In genomic region chr4:177367336-177367735, GRCh38 we compare ENCODE assay signal across 8 cellular contexts. TPM values are rescaled to one million over a fixed set of nuclear protein-coding genes. Genes with fewer than 3 reads are reported as not detected.
DNase-seq lines count a peak whose midpoint lies in the region; ATAC-seq and TF ChIP-seq lines count a peak whose summit lies in the region.

No MANE protein-coding gene starts in this region.

- TF ChIP-seq EP300 in ovary (IDR thresholded peaks at IDR 0.05): no peak

- no peak overlapping the region for H3K27ac ChIP-seq in ovary

- peak; percentile 59 for ATAC-seq in GM19395 (IDR thresholded peaks at IDR 0.05; ENCODE audit: unreplicated experiment)

- H3K36me3 ChIP-seq in NT2/D1 (ENCODE audit: insufficient read depth, insufficient read length, low read length): peaks cover 4% of the 10 kb centered on the region
- no peaks in the 10 kb centered on the region for H3K36me3 ChIP-seq in ovary

- no peak for TF ChIP-seq CTCF in ovary (IDR thresholded peaks at IDR 0.05)

- peak; percentile 31 to 34 for DNase-seq in AML-193 (lab: John Stamatoyannopoulos, UW)
- peak; percentile 1 for DNase-seq in NT2/D1 (ENCODE audit: low read depth, low spot score)
- peak; percentile 30 for DNase-seq in fibroblast of peridontal ligament (ENCODE audit: extremely low read depth)
- no peak for DNase-seq in activated CD8-positive, alpha-beta memory T cell treated with anti-CD3 and anti-CD28 coated beads for 24 hours
- no peak for DNase-seq in amniotic stem cell (lab: John Stamatoyannopoulos, UW)
- no peak for DNase-seq in ovary
- no peak for DNase-seq in hepatic stellate cell (ENCODE audit: low spot score)

- intact Hi-C loops in ovary (cut with DNase I): no loop called here

- H3K27me3 ChIP-seq in NT2/D1 (ENCODE audit: insufficient read depth, insufficient read length) (no peaks in the 10 kb centered on the region), ovary (no peaks in the 10 kb centered on the region)

- WGBS in ovary, 3 donors: 89 to 94% (median 93%) methylated on average over 3 of the region's 3 CpGs

- no peaks in the 10 kb centered on the region for H3K9me3 ChIP-seq in NT2/D1 (ENCODE audit: insufficient read depth, low read length)
- H3K9me3 ChIP-seq in ovary: no peaks in the 10 kb centered on the region

- H3K4me3 ChIP-seq in NT2/D1 (ENCODE audit: insufficient read length, low read depth) (no peak overlapping the region), ovary (no peak overlapping the region)

- no peaks in the 10 kb centered on the region for H3K4me1 ChIP-seq in NT2/D1 (ENCODE audit: insufficient read depth, insufficient read length)
- no peaks in the 10 kb centered on the region for H3K4me1 ChIP-seq in ovary (ENCODE audit: insufficient read depth)

- no peak overlapping the region for H3K9ac ChIP-seq in NT2/D1 (ENCODE audit: insufficient read length, low read depth)

- TF ChIP-seq POLR2A in ovary (IDR thresholded peaks at IDR 0.05): no peak

RNA-seq across cellular contexts. Expression of gene NEIL3, which starts 57.7 kb away (rescaled TPM):
- under 1 TPM in 4 of 7 donors, not detected in 3; 0.12 to 0.27 (median 0.24) TPM for total RNA-seq in ovary
- polyA plus RNA-seq in ovary: under 1 TPM; 0.10 to 0.52 TPM

Comparison
In these comparisons a context has a peak if more than half of its experiments do, and no peak if none do; other contexts are left out.
1. DNase-seq: peak in AML-193 (2 of 2), NT2/D1 (single experiment) and fibroblast of peridontal ligament (single experiment); none in activated CD8-positive, alpha-beta memory T cell treated with anti-CD3 and anti-CD28 coated beads for 24 hours (single experiment), amniotic stem cell (single experiment), ovary (0 of 5) and hepatic stellate cell (single experiment).